8 cellular contexts compared by ENCODE assay signal in the genomic region with DNA sequence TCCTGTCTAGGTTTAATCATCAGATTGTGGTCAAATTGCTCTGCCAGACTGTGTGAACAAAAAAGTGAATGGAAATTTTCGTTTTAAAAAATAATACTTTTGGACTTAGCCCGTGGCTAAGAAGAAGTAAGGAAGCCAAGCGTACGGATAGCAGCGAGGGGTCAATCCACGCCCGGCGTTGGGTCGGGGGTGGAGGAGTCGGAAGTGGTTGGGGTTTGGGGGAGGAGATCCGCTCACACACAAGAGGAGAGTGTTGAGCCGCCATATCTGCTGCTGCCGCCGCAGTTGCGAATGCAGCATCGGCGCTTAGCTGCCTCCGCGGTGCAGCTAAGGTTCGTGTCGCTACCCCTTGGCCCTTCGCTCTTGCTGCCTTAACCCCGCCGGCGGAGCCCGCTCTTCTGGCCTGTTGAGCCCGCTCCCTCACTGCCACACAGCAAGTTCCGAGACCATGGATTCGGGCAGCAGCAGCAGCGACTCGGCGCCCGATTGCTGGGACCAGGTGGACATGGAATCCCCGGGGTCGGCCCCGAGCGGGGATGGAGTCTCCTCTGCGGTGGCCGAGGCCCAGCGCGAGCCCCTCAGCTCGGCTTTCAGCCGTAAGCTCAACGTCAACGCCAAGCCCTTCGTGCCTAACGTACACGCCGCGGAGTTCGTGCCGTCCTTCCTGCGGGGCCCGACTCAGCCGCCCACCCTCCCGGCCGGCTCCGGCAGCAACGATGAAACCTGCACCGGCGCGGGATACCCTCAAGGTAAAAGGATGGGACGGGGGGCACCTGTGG.
DNase-seq lines count a peak whose midpoint lies in the region; ATAC-seq and TF ChIP-seq lines count a peak whose summit lies in the region.

A gene (plus strand): TSS at position 264 of the 779 bp plus-strand sequence. CDS start 185 bp downstream, at position 449.

- peak; percentile 54 for TF ChIP-seq POLR2A in erythroblast (IDR thresholded peaks at IDR 0.05; ENCODE audit: low read length)

- no peaks in the 10 kb centered on the region for H3K9me3 ChIP-seq in mucosa of stomach (ENCODE audit: control insufficient read depth, low read length)

- no peaks in the 10 kb centered on the region for H3K36me3 ChIP-seq in mucosa of stomach (ENCODE audit: control insufficient read depth, insufficient read depth, low read length)

- no peaks in the 10 kb centered on the region for H3K27me3 ChIP-seq in mucosa of stomach (ENCODE audit: control insufficient read depth, insufficient read depth, low read length)

- peak; percentile 94 for ATAC-seq in HG02885 (IDR thresholded peaks at IDR 0.05; ENCODE audit: poor library complexity, unreplicated experiment)

- no peaks in the 10 kb centered on the region for H3K4me1 ChIP-seq in mucosa of stomach (ENCODE audit: control insufficient read depth, insufficient read depth, low read length)

- peak within 1 kb of the TSS; percentile 36 for H3K4me3 ChIP-seq in mucosa of stomach (ENCODE audit: low read length)

- peak; percentile 16 for DNase-seq in DMS 273 (lab: John Stamatoyannopoulos, UW; ENCODE audit: unreplicated experiment)
- no peak for DNase-seq in DMS 273 treated with DMSO at 0.1 percent for 48 hours (lab: John Stamatoyannopoulos, UW)
- DNase-seq in NCI-H345 treated with DMSO at 0.1 percent for 48 hours (lab: John Stamatoyannopoulos, UW; ENCODE audit: unreplicated experiment): peak; percentile 8
- DNase-seq in activated CD8-positive, alpha-beta memory T cell treated with anti-CD3 and anti-CD28 coated beads, Interleukin-2, amount 50 U/mL, for 24 hours (ENCODE audit: extremely low read depth): peak; percentile 9
- peak; percentile 64 to 77 for DNase-seq in erythroblast (lab: John Stamatoyannopoulos, UW)
- DNase-seq in stimulated activated CD8-positive, alpha-beta memory T cell treated with anti-CD3 and anti-CD28 coated beads, Interleukin-4, amount 100 ng/mL, for 4 hours (ENCODE audit: low read depth in 2 of 2, low spot score in 1 of 2): peak; percentile 16 to 20

- peak within 1 kb of the TSS; percentile 72 for H3K9ac ChIP-seq in mucosa of stomach (ENCODE audit: low read length)
